In genomic region chr21:42675403-42675802, GRCh38 we compare ENCODE assay signal across 21 cellular contexts. TPM values are rescaled to one million over a fixed set of nuclear protein-coding genes. Genes with fewer than 3 reads are reported as not detected.
DNase-seq lines count a peak whose midpoint lies in the region; ATAC-seq, FAIRE-seq and TF ChIP-seq lines count a peak whose summit lies in the region.
"Had no signal": no experiment of that assay in that cellular context is flagged by ENCODE, and none has a peak within 500 bp of the region (broad histone marks: within the 10 kb centered on the region; RNA-seq: fewer than 3 reads in every experiment).

No MANE protein-coding gene starts in this region.

- H3K4me3 ChIP-seq in A673 (ENCODE audit: low read depth, low read length, poor library complexity, severe bottlenecking) (no peak overlapping the region), SK-N-MC (peak overlapping the region; percentile 73)

- FAIRE-seq in HTR-8/SVneo (lab: Jason Lieb, UNC) = no peak
- FAIRE-seq: GM12891, H54, RCC 7860 had no signal

- no peaks in the 10 kb centered on the region for H3K36me3 ChIP-seq in A673 (ENCODE audit: insufficient read depth, low read length, poor library complexity, severe bottlenecking)
- peaks cover 3% of the 10 kb centered on the region for H3K36me3 ChIP-seq in SK-N-MC (ENCODE audit: insufficient read depth, low read length)
- H3K36me3 ChIP-seq: SJCRH30 had no signal

- intact Hi-C loops in A673 (cut with micrococcal nuclease; ENCODE audit: unreplicated experiment) = no loop called here

- H3K36me3 Mint-ChIP-seq in glutamatergic neuron (ENCODE audit: unreplicated experiment) = peaks cover 5% of the 10 kb centered on the region
- peaks cover 27% of the 10 kb centered on the region for H3K36me3 Mint-ChIP-seq in nephron progenitor cell (ENCODE audit: low read depth)
- H3K36me3 Mint-ChIP-seq in activated CD4-positive, alpha-beta memory T cell treated with anti-CD3 and anti-CD28 coated beads, Interleukin-2, amount 10 ng/mL, durations not matched to agents 7 days and 5 days (ENCODE audit: low read depth) = no peaks in the 10 kb centered on the region
- H3K36me3 Mint-ChIP-seq: CD4-positive, alpha-beta memory T cell had no signal

- no peaks in the 10 kb centered on the region for H3K27me3 ChIP-seq in A673 (replicated peaks; ENCODE audit: insufficient read depth, low read depth, low read length, poor library complexity)
- H3K27me3 ChIP-seq: SJCRH30 had no signal

- peaks cover 56% of the 10 kb centered on the region for H3K4me1 ChIP-seq in A673 (ENCODE audit: insufficient read depth, low read length, poor library complexity, severe bottlenecking)

- H3K27ac Mint-ChIP-seq in glutamatergic neuron (ENCODE audit: unreplicated experiment) = peak overlapping the region; percentile 36
- H3K27ac Mint-ChIP-seq in nephron progenitor cell = peak overlapping the region; percentile 18
- H3K27ac Mint-ChIP-seq in activated CD4-positive, alpha-beta memory T cell treated with anti-CD3 and anti-CD28 coated beads, Interleukin-2, amount 10 ng/mL, durations not matched to agents 7 days and 5 days = no peak overlapping the region

- H3K4me3 Mint-ChIP-seq in glutamatergic neuron (ENCODE audit: unreplicated experiment) = peak overlapping the region; percentile 13
- H3K4me3 Mint-ChIP-seq in nephron progenitor cell = no peak overlapping the region
- H3K4me3 Mint-ChIP-seq in activated CD4-positive, alpha-beta memory T cell treated with anti-CD3 and anti-CD28 coated beads, Interleukin-2, amount 10 ng/mL, durations not matched to agents 7 days and 5 days = no peak overlapping the region
- H3K4me3 Mint-ChIP-seq: CD4-positive, alpha-beta memory T cell had no signal

- no peak overlapping the region for H3K9ac ChIP-seq in SK-N-MC (ENCODE audit: insufficient read length)

- H3K9me3 ChIP-seq in A673 (ENCODE audit: low read depth, low read length, poor library complexity, severe bottlenecking) (no peaks in the 10 kb centered on the region), SK-N-MC (ENCODE audit: low read depth, low read length) (no peaks in the 10 kb centered on the region)
- H3K9me3 ChIP-seq: SJCRH30 had no signal

- no peak for TF ChIP-seq CTCF in A673 (conservative IDR thresholded peaks at IDR 0.05; ENCODE audit: low read depth, low read length)
- TF ChIP-seq CTCF in glutamatergic neuron (IDR thresholded peaks at IDR 0.05; ENCODE audit: partially characterized antibody, unreplicated experiment) = no peak
- no peak for TF ChIP-seq CTCF in nephron progenitor cell (IDR thresholded peaks at IDR 0.05)

- no peak for DNase-seq in A673 (ENCODE audit: low spot score)
- DNase-seq in SK-N-MC (ENCODE audit: low read depth, low spot score) = no peak
- DNase-seq in glutamatergic neuron = no peak
- no peak for DNase-seq in nephron progenitor cell
- no peak for DNase-seq in HTR-8/SVneo (ENCODE audit: insufficient read length, low spot score)
- DNase-seq in activated CD4-positive, alpha-beta memory T cell treated with anti-CD3 and anti-CD28 coated beads, Interleukin-2, amount 10 ng/mL, durations not matched to agents 7 days and 5 days = no peak
- no peak for DNase-seq in occipital lobe (lab: John Stamatoyannopoulos, UW)
- DNase-seq: CD4-positive, alpha-beta memory T cell; DMS153; Karpas-422; NCI-H1417; NCI-H187; NCI-H2107; NCI-H446 treated with DMSO at 0.1 percent for 48 hours; OCI-M1; SJCRH30 had no signal

- H3K27me3 Mint-ChIP-seq in glutamatergic neuron (ENCODE audit: unreplicated experiment) (peaks cover 2% of the 10 kb centered on the region), nephron progenitor cell (ENCODE audit: low read depth, poor library complexity) (no peaks in the 10 kb centered on the region)
- H3K27me3 Mint-ChIP-seq in activated CD4-positive, alpha-beta memory T cell treated with anti-CD3 and anti-CD28 coated beads, Interleukin-2, amount 10 ng/mL, durations not matched to agents 7 days and 5 days = peaks cover 17% of the 10 kb centered on the region
- H3K27me3 Mint-ChIP-seq: CD4-positive, alpha-beta memory T cell had no signal

- BruUV-seq in A673 (replicated peaks; lab: Mats Ljungman, UMichigan) = no TSS peak

- H3K4me1 Mint-ChIP-seq in glutamatergic neuron (ENCODE audit: low read depth, unreplicated experiment) (peaks cover 51% of the 10 kb centered on the region), nephron progenitor cell (peaks cover 20% of the 10 kb centered on the region)
- peaks cover 18% of the 10 kb centered on the region for H3K4me1 Mint-ChIP-seq in activated CD4-positive, alpha-beta memory T cell treated with anti-CD3 and anti-CD28 coated beads, Interleukin-2, amount 10 ng/mL, durations not matched to agents 7 days and 5 days

- CTCF ChIA-PET in A673 (lab: Charles Lee) = no interaction called here
- CTCF ChIA-PET in activated CD4-positive, alpha-beta memory T cell treated with anti-CD3 and anti-CD28 coated beads, Interleukin-2, amount 10 ng/mL, durations not matched to agents 7 days and 5 days (lab: Charles Lee) = no interaction called here

- POLR2A ChIA-PET in A673 (lab: Charles Lee; ENCODE audit: low non-redundant PET) = no interaction called here
- POLR2A ChIA-PET in activated CD4-positive, alpha-beta memory T cell treated with anti-CD3 and anti-CD28 coated beads, Interleukin-2, amount 10 ng/mL, durations not matched to agents 7 days and 5 days (lab: Charles Lee) = interaction anchor here (0.5 kb wide), 1 partner anchor 9 kb away, joined by 3 read pairs; no protein-coding TSS in a partner anchor

- H3K27ac ChIP-seq in A673 (ENCODE audit: low read depth, low read length, poor library complexity, severe bottlenecking) (peak overlapping the region; percentile 78), SK-N-MC (peak overlapping the region; percentile 98)

- peaks cover 7% of the 10 kb centered on the region for H3K9me3 Mint-ChIP-seq in glutamatergic neuron (ENCODE audit: unreplicated experiment)
- no peaks in the 10 kb centered on the region for H3K9me3 Mint-ChIP-seq in nephron progenitor cell
- no peaks in the 10 kb centered on the region for H3K9me3 Mint-ChIP-seq in activated CD4-positive, alpha-beta memory T cell treated with anti-CD3 and anti-CD28 coated beads, Interleukin-2, amount 10 ng/mL, durations not matched to agents 7 days and 5 days
- H3K9me3 Mint-ChIP-seq: CD4-positive, alpha-beta memory T cell had no signal

- no peak for ATAC-seq in GM21529 (IDR thresholded peaks at IDR 0.05; ENCODE audit: unreplicated experiment)

RNA-seq across cellular contexts. Expression of gene PDE9A, which starts 22.0 kb away (rescaled TPM):
- total RNA-seq in A673 (2021) (14.3 and 19.2 TPM in 2 replicates), glutamatergic neuron (ENCODE audit: unreplicated experiment) (58.7 TPM), occipital lobe (16.7 TPM)
- total RNA-seq in activated CD4-positive, alpha-beta memory T cell treated with anti-CD3 and anti-CD28 coated beads, Interleukin-2, amount 10 ng/mL, durations not matched to agents 7 days and 5 days = 10 to 100 TPM; 13.9 to 14.3 TPM
- total RNA-seq: A172 had no signal
